Comparison of ENCODE assay signal across 14 cellular contexts in the genomic region with DNA sequence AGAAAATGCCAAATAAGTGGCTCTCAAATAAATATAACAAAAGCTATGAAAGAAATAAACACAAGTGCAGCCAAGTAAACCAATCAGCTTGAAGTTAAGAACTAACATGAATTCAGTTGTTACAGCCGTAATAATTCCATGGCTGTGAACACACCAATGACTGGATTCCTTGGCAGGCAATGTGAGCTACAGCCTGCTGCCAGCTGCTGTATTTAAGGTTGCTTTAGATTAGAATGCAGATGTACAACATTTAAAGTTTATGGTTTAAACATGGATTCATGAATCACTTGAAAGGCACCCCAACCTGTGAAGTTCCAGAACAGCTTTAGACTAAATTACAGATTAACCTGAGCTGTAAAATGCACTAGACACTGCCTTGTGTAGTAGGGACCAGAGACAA.
"Had no signal": no experiment of that assay in that cellular context is flagged by ENCODE, and none has a peak within 500 bp of the region (broad histone marks: within the 10 kb centered on the region; RNA-seq: fewer than 3 reads in every experiment).

No MANE protein-coding gene starts in this region.

- H3K36me3 ChIP-seq: cardiac muscle cell, neural progenitor cell, ovary had no signal

- H3K27me3 ChIP-seq: cardiac muscle cell, neural progenitor cell, ovary had no signal

- H3K4me2 ChIP-seq: neural progenitor cell had no signal

- H3K4me3 ChIP-seq: cardiac muscle cell, neural progenitor cell, ovary had no signal

- ATAC-seq: stimulated activated memory B cell treated with anti-CD40 and anti-IgM and Interleukin-4, amounts not matched to agents 10 μg/mL and 1 μg/mL and 100 μg/mL, for 72 hours had no signal

- H2AFZ ChIP-seq: neural progenitor cell had no signal

- H3K27ac ChIP-seq: cardiac muscle cell, neural progenitor cell, ovary had no signal

- H3K9me3 ChIP-seq: ovary had no signal

- DNase-seq: activated B cell treated with CpG ODN at 0.5 μM for 24 hours; activated CD4-positive, alpha-beta T cell treated with anti-CD3 and anti-CD28 coated beads for 48 hours; activated naive CD4-positive, alpha-beta T cell; aorta; endodermal cell; hippocampal formation; kidney; midbrain; ovary; T-helper 2 cell; trophoblast cell had no signal

- H3K9ac ChIP-seq: neural progenitor cell had no signal
